ENCODE assay signal across 8 cellular contexts in the genomic region with DNA sequence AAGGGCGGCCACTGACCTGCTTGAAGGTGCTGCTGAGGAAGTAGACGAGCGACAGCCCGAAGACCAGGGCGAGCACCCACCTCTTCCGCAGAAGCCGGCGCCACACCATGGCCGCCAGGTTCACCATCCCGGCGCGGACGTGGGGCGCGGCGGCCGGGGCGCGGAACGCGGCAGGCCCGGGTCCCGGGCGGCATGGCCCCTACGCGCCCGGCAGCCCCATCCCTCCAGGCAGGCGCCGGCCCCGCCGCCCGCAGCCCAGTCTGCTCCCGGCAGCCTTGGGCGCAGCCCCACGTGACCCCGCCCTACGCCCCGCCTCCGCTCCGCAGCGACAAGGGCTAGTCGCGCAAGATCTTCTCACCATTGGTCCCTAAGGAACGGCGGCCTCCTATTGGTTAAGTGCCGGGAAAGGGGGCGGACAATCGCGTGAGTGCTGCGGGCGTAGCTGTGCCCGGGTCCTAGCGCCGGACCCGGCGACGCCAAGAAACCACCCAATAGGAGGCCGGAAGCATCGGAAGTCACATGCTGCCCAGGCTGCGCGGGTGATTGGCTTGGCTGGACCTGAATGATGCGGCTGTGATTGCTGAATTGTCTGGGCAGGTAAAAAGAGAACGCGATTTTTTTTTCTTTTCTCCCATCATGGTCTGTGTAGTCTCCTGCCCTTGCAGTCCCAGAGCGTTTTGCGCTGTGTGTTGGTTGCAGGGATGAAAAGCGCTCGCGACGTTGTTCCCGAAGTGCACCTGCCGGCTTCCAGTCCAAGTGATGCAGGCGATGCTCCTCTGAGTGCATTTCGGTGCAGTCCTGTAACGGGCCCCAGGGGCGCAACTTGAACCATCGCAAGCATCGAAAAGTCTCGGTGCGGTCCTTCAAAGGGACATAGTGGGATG. TPM values are rescaled to one million over a fixed set of nuclear protein-coding genes. Genes with fewer than 3 reads are reported as not detected.
DNase-seq lines count a peak whose midpoint lies in the region; ATAC-seq lines count a peak whose summit lies in the region.

A gene with protein sequence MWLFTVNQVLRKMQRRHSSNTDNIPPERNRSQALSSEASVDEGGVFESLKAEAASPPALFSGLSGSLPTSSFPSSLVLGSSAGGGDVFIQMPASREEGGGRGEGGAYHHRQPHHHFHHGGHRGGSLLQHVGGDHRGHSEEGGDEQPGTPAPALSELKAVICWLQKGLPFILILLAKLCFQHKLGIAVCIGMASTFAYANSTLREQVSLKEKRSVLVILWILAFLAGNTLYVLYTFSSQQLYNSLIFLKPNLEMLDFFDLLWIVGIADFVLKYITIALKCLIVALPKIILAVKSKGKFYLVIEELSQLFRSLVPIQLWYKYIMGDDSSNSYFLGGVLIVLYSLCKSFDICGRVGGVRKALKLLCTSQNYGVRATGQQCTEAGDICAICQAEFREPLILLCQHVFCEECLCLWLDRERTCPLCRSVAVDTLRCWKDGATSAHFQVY (plus strand): TSS at position 542 of the 884 bp plus-strand sequence. CDS start 2,183 bp downstream, outside the sequence.
A gene with protein sequence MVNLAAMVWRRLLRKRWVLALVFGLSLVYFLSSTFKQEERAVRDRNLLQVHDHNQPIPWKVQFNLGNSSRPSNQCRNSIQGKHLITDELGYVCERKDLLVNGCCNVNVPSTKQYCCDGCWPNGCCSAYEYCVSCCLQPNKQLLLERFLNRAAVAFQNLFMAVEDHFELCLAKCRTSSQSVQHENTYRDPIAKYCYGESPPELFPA (minus strand): TSS at position 296 of the 884 bp plus-strand sequence. CDS start 169 bp downstream, at position 127.

- H3K4me3 Mint-ChIP-seq in effector memory CD8-positive, alpha-beta T cell = peak within 1 kb of the TSS; percentile 88 to 93
- peak within 1 kb of the TSS; percentile 100 for H3K4me3 Mint-ChIP-seq in memory B cell

- no peaks in the 10 kb centered on the region for H3K27me3 Mint-ChIP-seq in effector memory CD8-positive, alpha-beta T cell
- H3K27me3 Mint-ChIP-seq in memory B cell = no peaks in the 10 kb centered on the region

- CTCF ChIA-PET in activated CD8-positive, alpha-beta memory T cell treated with anti-CD3 and anti-CD28 coated beads for 36 hours (lab: Charles Lee) = no interaction called here

- peak within 1 kb of the TSS; percentile 91 to 93 for H3K27ac Mint-ChIP-seq in effector memory CD8-positive, alpha-beta T cell
- H3K27ac Mint-ChIP-seq in memory B cell = peak within 1 kb of the TSS; percentile 98

- peaks cover 30 to 37% of the 10 kb centered on the region in 2 donors for H3K4me1 Mint-ChIP-seq in effector memory CD8-positive, alpha-beta T cell (ENCODE audit: low read depth in 2 of 2)
- peaks cover 30% of the 10 kb centered on the region for H3K4me1 Mint-ChIP-seq in memory B cell

- peak; percentile 97 for ATAC-seq in GM19467 (IDR thresholded peaks at IDR 0.05; ENCODE audit: unreplicated experiment)
- peak; percentile 95 for ATAC-seq in effector memory CD8-positive, alpha-beta T cell (replicated peaks)
- ATAC-seq in memory B cell (ENCODE audit: low read depth) = peak; percentile 93

- peak; percentile 99 for DNase-seq in COLO668 (lab: John Stamatoyannopoulos, UW; ENCODE audit: unreplicated experiment)
- peak; percentile 91 for DNase-seq in HS-27A (ENCODE audit: low read depth)
- DNase-seq in NK-92 (lab: John Stamatoyannopoulos, UW; ENCODE audit: unreplicated experiment) = peak; percentile 86
- DNase-seq in effector memory CD8-positive, alpha-beta T cell = peak; percentile 98 to 99 (median 99)
- DNase-seq in memory B cell (ENCODE audit: low spot score in 2 of 2) = peak; percentile 97 to 99
- DNase-seq in stimulated activated CD8-positive, alpha-beta memory T cell treated with anti-CD3 and anti-CD28 coated beads, Interleukin-12 subunit alpha, Interleukin-12 subunit beta, amount 100 ng/mL, for 24 hours (ENCODE audit: extremely low read depth) = peak; percentile 99

- no peaks in the 10 kb centered on the region for H3K9me3 Mint-ChIP-seq in effector memory CD8-positive, alpha-beta T cell
- H3K9me3 Mint-ChIP-seq in memory B cell = no peaks in the 10 kb centered on the region

- POLR2A ChIA-PET in activated CD8-positive, alpha-beta memory T cell treated with anti-CD3 and anti-CD28 coated beads for 36 hours (lab: Charles Lee) = no interaction called here

- peaks cover 26% of the 10 kb centered on the region for H3K36me3 Mint-ChIP-seq in effector memory CD8-positive, alpha-beta T cell (ENCODE audit: insufficient read depth)
- H3K36me3 Mint-ChIP-seq in memory B cell = peaks cover 15% of the 10 kb centered on the region

RNA-seq across cellular contexts. Expression of the first gene that starts in this region (rescaled TPM):
- 10 to 100 TPM; 15.7 to 16.2 TPM for total RNA-seq in activated CD8-positive, alpha-beta memory T cell treated with anti-CD3 and anti-CD28 coated beads for 36 hours

RNA-seq across cellular contexts. Expression of the second gene that starts in this region (rescaled TPM):
- total RNA-seq in activated CD8-positive, alpha-beta memory T cell treated with anti-CD3 and anti-CD28 coated beads for 36 hours = 10 to 100 TPM; 37.7 to 39.1 TPM

Comparison
In these comparisons a context has a peak if more than half of its experiments do, and no peak if none do; other contexts are left out.
1. Peak in every context shown above with its lines: DNase-seq and ATAC-seq.